25 cellular contexts compared by ENCODE assay signal in genomic region chrX:131544218-131544617, GRCh38. TPM values are rescaled to one million over a fixed set of nuclear protein-coding genes. Genes with fewer than 3 reads are reported as not detected.
"Had no signal": no experiment of that assay in that cellular context is flagged by ENCODE, and none has a peak within 500 bp of the region (broad histone marks: within the 10 kb centered on the region; RNA-seq: fewer than 3 reads in every experiment).

No MANE protein-coding gene starts in this region.

- DNase-seq: effector memory CD8-positive, alpha-beta T cell; esophagus squamous epithelium; foreskin fibroblast; glutamatergic neuron; left colon; left ventricle myocardium superior; mesenchymal stem cell; naive B cell; occipital lobe; pancreas; psoas muscle; retina; right lobe of liver; stimulated activated CD4-positive, alpha-beta T cell treated with anti-CD3 and anti-CD28 coated beads, Interleukin-4, amount 100 ng/mL, for 1 hour; stimulated activated CD8-positive, alpha-beta memory T cell treated with anti-CD3 and anti-CD28 coated beads, Interleukin-4, amount 100 ng/mL, for 48 hours; stimulated activated naive CD8-positive, alpha-beta T cell treated with anti-CD3 and anti-CD28 coated beads, Interleukin-15, Interleukin-2, amounts not matched to agents 100 U/mL and 50 U/mL, for 24 hours; thyroid gland had no signal

- H3K9me3 Mint-ChIP-seq: nephron, type B pancreatic cell had no signal

- H3K36me3 ChIP-seq: esophagus squamous epithelium, gastroesophageal sphincter, pancreas, right lobe of liver, suprapubic skin, thyroid gland had no signal

- H3K9me3 ChIP-seq: esophagus squamous epithelium, gastroesophageal sphincter, pancreas, psoas muscle, right lobe of liver, suprapubic skin, thyroid gland had no signal

- H3K27ac Mint-ChIP-seq: effector memory CD8-positive, alpha-beta T cell; naive B cell; nephron; stimulated activated effector memory CD8-positive, alpha-beta T cell treated with anti-CD3 and anti-CD28 coated beads, Interleukin-12 subunit alpha, Interleukin-12 subunit beta, amount 100 ng/mL, for 72 hours; type B pancreatic cell had no signal

- H3K27ac ChIP-seq: esophagus squamous epithelium, gastroesophageal sphincter, pancreas, psoas muscle, right lobe of liver, suprapubic skin, thyroid gland had no signal

- H3K4me3 ChIP-seq: esophagus squamous epithelium, gastroesophageal sphincter, lung, pancreas, psoas muscle, right lobe of liver, suprapubic skin, thyroid gland had no signal

- H3K4me1 Mint-ChIP-seq: naive B cell; nephron; stimulated activated effector memory CD8-positive, alpha-beta T cell treated with anti-CD3 and anti-CD28 coated beads, Interleukin-12 subunit alpha, Interleukin-12 subunit beta, amount 100 ng/mL, for 72 hours had no signal

- ATAC-seq: effector memory CD8-positive, alpha-beta T cell; gastroesophageal sphincter; left colon; left ventricle myocardium superior; pancreas; psoas muscle; right lobe of liver; stimulated activated effector memory CD8-positive, alpha-beta T cell treated with anti-CD3 and anti-CD28 coated beads, Interleukin-12 subunit alpha, Interleukin-12 subunit beta, amount 100 ng/mL, for 72 hours; stimulated activated naive CD8-positive, alpha-beta T cell treated with anti-CD3 and anti-CD28 coated beads, Interleukin-15, Interleukin-2, amounts not matched to agents 100 U/mL and 50 U/mL, for 24 hours had no signal

- H3K36me3 Mint-ChIP-seq: naive B cell; stimulated activated effector memory CD8-positive, alpha-beta T cell treated with anti-CD3 and anti-CD28 coated beads, Interleukin-12 subunit alpha, Interleukin-12 subunit beta, amount 100 ng/mL, for 72 hours; type B pancreatic cell had no signal

- H3K4me1 ChIP-seq: esophagus squamous epithelium, gastroesophageal sphincter, pancreas, psoas muscle, right lobe of liver, suprapubic skin, thyroid gland had no signal

- H3K27me3 ChIP-seq: esophagus squamous epithelium, gastroesophageal sphincter, suprapubic skin, thyroid gland had no signal

- H3K4me3 Mint-ChIP-seq: effector memory CD8-positive, alpha-beta T cell; naive B cell; nephron; stimulated activated effector memory CD8-positive, alpha-beta T cell treated with anti-CD3 and anti-CD28 coated beads, Interleukin-12 subunit alpha, Interleukin-12 subunit beta, amount 100 ng/mL, for 72 hours; type B pancreatic cell had no signal

- H3K27me3 Mint-ChIP-seq: effector memory CD8-positive, alpha-beta T cell; type B pancreatic cell had no signal

RNA-seq across cellular contexts. Expression of gene OR13H1, which starts 0.3 kb away (rescaled TPM):
- total RNA-seq: epithelial cell of proximal tubule, esophagus squamous epithelium, gastroesophageal sphincter, kidney epithelial cell, left colon, left ventricle myocardium superior, lung, occipital lobe, pancreas, psoas muscle, right lobe of liver, suprapubic skin, thyroid gland had no signal
- polyA plus RNA-seq: lung, pancreas, psoas muscle had no signal
